In the genomic region with DNA sequence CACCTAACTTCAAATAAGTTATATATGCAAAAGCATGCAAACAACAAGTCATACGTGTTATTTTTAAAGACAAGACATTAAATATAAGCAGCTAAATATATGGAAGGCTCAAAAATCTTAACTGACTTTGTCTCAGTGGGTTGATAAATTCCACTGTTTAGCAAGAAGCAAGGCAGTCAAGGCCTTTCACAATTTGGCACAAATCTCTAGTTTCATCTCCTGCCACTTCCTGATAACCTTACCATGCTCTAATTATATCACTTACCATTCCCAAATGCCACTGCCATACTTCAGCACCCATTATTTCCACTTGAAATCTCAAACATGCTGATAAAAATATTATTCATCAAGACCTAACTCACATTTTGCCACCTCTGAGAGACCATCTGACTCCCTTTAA, we compare ENCODE assay signal across 27 cellular contexts. TPM values are rescaled to one million over a fixed set of nuclear protein-coding genes. Genes with fewer than 3 reads are reported as not detected.
DNase-seq lines count a peak whose midpoint lies in the region; ATAC-seq and TF ChIP-seq lines count a peak whose summit lies in the region.
"Had no signal": no experiment of that assay in that cellular context is flagged by ENCODE, and none has a peak within 500 bp of the region (broad histone marks: within the 10 kb centered on the region; RNA-seq: fewer than 3 reads in every experiment).

No MANE protein-coding gene starts in this region.

- no peaks in the 10 kb centered on the region for H3K9me3 Mint-ChIP-seq in activated CD8-positive, alpha-beta T cell treated with anti-CD3 and anti-CD28 coated beads for 36 hours
- no peaks in the 10 kb centered on the region for H3K9me3 Mint-ChIP-seq in activated CD8-positive, alpha-beta T cell treated with anti-CD3 and anti-CD28 coated beads, Interleukin-2, amount 10 ng/mL, durations not matched to agents 7 days and 5 days (ENCODE audit: insufficient read depth)
- H3K9me3 Mint-ChIP-seq in natural killer cell: no peaks in the 10 kb centered on the region
- H3K9me3 Mint-ChIP-seq: activated naive CD4-positive, alpha-beta T cell treated with anti-CD3 and anti-CD28 coated beads, Interleukin-2, amount 50 U/mL, for 72 hours; immature natural killer cell; neural crest cell had no signal

- peaks cover 24% of the 10 kb centered on the region; the same call in 1 of the 2 replicates for H3K79me2 ChIP-seq in KMS-11 (ENCODE audit: insufficient read depth, low read depth)

- intact Hi-C loops in activated CD8-positive, alpha-beta T cell treated with anti-CD3 and anti-CD28 coated beads for 36 hours (cut with micrococcal nuclease): no loop called here
- intact Hi-C loops in natural killer cell (cut with micrococcal nuclease): no loop called here
- intact Hi-C loops in gastrocnemius medialis (cut with DNase I; ENCODE audit: low total_unique reads): no loop called here

- TF ChIP-seq POLR2A in gastrocnemius medialis (IDR thresholded peaks at IDR 0.05): no peak

- no peaks in the 10 kb centered on the region for H3K9me3 ChIP-seq in SK-N-MC (ENCODE audit: low read depth, low read length)
- no peaks in the 10 kb centered on the region for H3K9me3 ChIP-seq in gastrocnemius medialis
- H3K9me3 ChIP-seq: ascending aorta, gastroesophageal sphincter, ovary, testis had no signal

- no peak overlapping the region for H3K4me3 ChIP-seq in KMS-11 (IDR thresholded peaks at IDR 0.05; ENCODE audit: insufficient read depth, low read depth, low read length)
- H3K4me3 ChIP-seq in SK-N-MC: no peak overlapping the region
- H3K4me3 ChIP-seq in gastrocnemius medialis: no peak overlapping the region
- H3K4me3 ChIP-seq: ascending aorta, gastroesophageal sphincter, ovary, skin epidermis, testis had no signal

- no peak for DNase-seq in activated CD8-positive, alpha-beta T cell treated with anti-CD3 and anti-CD28 coated beads for 36 hours
- DNase-seq in activated CD8-positive, alpha-beta T cell treated with anti-CD3 and anti-CD28 coated beads, Interleukin-2, amount 10 ng/mL, durations not matched to agents 7 days and 5 days: no peak
- DNase-seq in SK-N-MC (ENCODE audit: low read depth, low spot score): no peak
- DNase-seq in natural killer cell: no peak
- DNase-seq in activated naive CD4-positive, alpha-beta T cell (lab: John Stamatoyannopoulos, UW): no peak
- no peak for DNase-seq in stimulated activated CD4-positive, alpha-beta T cell treated with anti-CD3 and anti-CD28 coated beads, Interleukin-4, amount 100 ng/mL, for 4 hours
- no peak for DNase-seq in gastrocnemius medialis
- DNase-seq: Calu3; CD4-positive, CD25-positive, alpha-beta regulatory T cell; DMS79 treated with DMSO at 0.1 percent for 48 hours; GDM1; hippocampal formation; immature natural killer cell; mesenchymal stem cell; NCI-H1417; NCI-H2029 treated with DMSO at 0.1 percent for 48 hours; NCI-H526; ovary; stimulated activated naive CD4-positive, alpha-beta T cell; testis had no signal

- peaks cover 51% of the 10 kb centered on the region for H3K36me3 Mint-ChIP-seq in activated CD8-positive, alpha-beta T cell treated with anti-CD3 and anti-CD28 coated beads for 36 hours (ENCODE audit: low read depth)
- H3K36me3 Mint-ChIP-seq in activated CD8-positive, alpha-beta T cell treated with anti-CD3 and anti-CD28 coated beads, Interleukin-2, amount 10 ng/mL, durations not matched to agents 7 days and 5 days (ENCODE audit: low read depth): peaks cover 46% of the 10 kb centered on the region
- H3K36me3 Mint-ChIP-seq in natural killer cell: peaks cover 14% of the 10 kb centered on the region

- H4K20me1 ChIP-seq in KMS-11 (ENCODE audit: insufficient read depth): peaks cover 3% of the 10 kb centered on the region; the same call in 1 of the 2 replicates

- peaks cover 47% of the 10 kb centered on the region for H3K4me1 Mint-ChIP-seq in activated CD8-positive, alpha-beta T cell treated with anti-CD3 and anti-CD28 coated beads for 36 hours (ENCODE audit: low read depth)
- H3K4me1 Mint-ChIP-seq in activated CD8-positive, alpha-beta T cell treated with anti-CD3 and anti-CD28 coated beads, Interleukin-2, amount 10 ng/mL, durations not matched to agents 7 days and 5 days (ENCODE audit: low read depth): peaks cover 45% of the 10 kb centered on the region
- H3K4me1 Mint-ChIP-seq in natural killer cell: peaks cover 37 to 44% of the 10 kb centered on the region in 2 donors

- H3K27me3 ChIP-seq in KMS-11 (ENCODE audit: insufficient read depth, low read depth) (no peaks in the 10 kb centered on the region), gastrocnemius medialis (no peaks in the 10 kb centered on the region)
- H3K27me3 ChIP-seq: ascending aorta, gastroesophageal sphincter, ovary, testis had no signal

- H3K4me3 Mint-ChIP-seq in activated CD8-positive, alpha-beta T cell treated with anti-CD3 and anti-CD28 coated beads for 36 hours: no peak overlapping the region
- no peak overlapping the region for H3K4me3 Mint-ChIP-seq in activated CD8-positive, alpha-beta T cell treated with anti-CD3 and anti-CD28 coated beads, Interleukin-2, amount 10 ng/mL, durations not matched to agents 7 days and 5 days
- no peak overlapping the region for H3K4me3 Mint-ChIP-seq in natural killer cell
- H3K4me3 Mint-ChIP-seq: CD4-positive, CD25-positive, alpha-beta regulatory T cell; neural crest cell had no signal

- H3K36me3 ChIP-seq in KMS-11 (ENCODE audit: insufficient read depth): no peaks in the 10 kb centered on the region
- H3K36me3 ChIP-seq in SK-N-MC (ENCODE audit: insufficient read depth, low read length): peaks cover 89% of the 10 kb centered on the region
- H3K36me3 ChIP-seq in gastrocnemius medialis: peaks cover 0 to 28% of the 10 kb centered on the region in 2 donors
- H3K36me3 ChIP-seq: ovary had no signal

- ATAC-seq in activated CD8-positive, alpha-beta T cell treated with anti-CD3 and anti-CD28 coated beads for 36 hours: no peak
- no peak for ATAC-seq in activated CD8-positive, alpha-beta T cell treated with anti-CD3 and anti-CD28 coated beads, Interleukin-2, amount 10 ng/mL, durations not matched to agents 7 days and 5 days
- ATAC-seq in natural killer cell: no peak
- no peak for ATAC-seq in gastrocnemius medialis
- ATAC-seq: gastroesophageal sphincter, HCT116 had no signal

- H3K4me1 ChIP-seq in KMS-11 (ENCODE audit: low read depth, poor library complexity, severe bottlenecking) (peaks cover 40% of the 10 kb centered on the region), gastrocnemius medialis (peaks cover 4 to 8% of the 10 kb centered on the region in 2 donors)
- H3K4me1 ChIP-seq: ascending aorta, gastroesophageal sphincter, testis had no signal

- CTCF ChIA-PET in activated CD8-positive, alpha-beta T cell treated with anti-CD3 and anti-CD28 coated beads for 36 hours (lab: Charles Lee): no interaction called here
- CTCF ChIA-PET in activated CD8-positive, alpha-beta T cell treated with anti-CD3 and anti-CD28 coated beads, Interleukin-2, amount 10 ng/mL, durations not matched to agents 7 days and 5 days (lab: Charles Lee): interaction anchor here (0.9 to 4.4 kb wide), 5 partner anchors 11 to 42 kb away, joined by 3 to 11 read pairs (median 5); a partner anchor contains a TSS

- no peaks in the 10 kb centered on the region for H3K27me3 Mint-ChIP-seq in activated CD8-positive, alpha-beta T cell treated with anti-CD3 and anti-CD28 coated beads for 36 hours
- H3K27me3 Mint-ChIP-seq in activated CD8-positive, alpha-beta T cell treated with anti-CD3 and anti-CD28 coated beads, Interleukin-2, amount 10 ng/mL, durations not matched to agents 7 days and 5 days (ENCODE audit: low read depth): no peaks in the 10 kb centered on the region
- H3K27me3 Mint-ChIP-seq in natural killer cell (ENCODE audit: low read depth in 2 of 2): no peaks in the 10 kb centered on the region
- H3K27me3 Mint-ChIP-seq: CD4-positive, CD25-positive, alpha-beta regulatory T cell had no signal

- H3K27ac Mint-ChIP-seq in activated CD8-positive, alpha-beta T cell treated with anti-CD3 and anti-CD28 coated beads for 36 hours: peak overlapping the region; percentile 52
- H3K27ac Mint-ChIP-seq in activated CD8-positive, alpha-beta T cell treated with anti-CD3 and anti-CD28 coated beads, Interleukin-2, amount 10 ng/mL, durations not matched to agents 7 days and 5 days: no peak overlapping the region
- H3K27ac Mint-ChIP-seq in natural killer cell: peak overlapping the region; percentile 0 to 3
- H3K27ac Mint-ChIP-seq: CD4-positive, CD25-positive, alpha-beta regulatory T cell had no signal

- POLR2A ChIA-PET in activated CD8-positive, alpha-beta T cell treated with anti-CD3 and anti-CD28 coated beads for 36 hours (lab: Charles Lee): no interaction called here
- POLR2A ChIA-PET in activated CD8-positive, alpha-beta T cell treated with anti-CD3 and anti-CD28 coated beads, Interleukin-2, amount 10 ng/mL, durations not matched to agents 7 days and 5 days (lab: Charles Lee): no interaction called here

- H3K27ac ChIP-seq in KMS-11: no peak overlapping the region
- H3K27ac ChIP-seq in SK-N-MC: peak overlapping the region; percentile 43; the same call in 1 of the 2 replicates
- H3K27ac ChIP-seq in gastrocnemius medialis: no peak overlapping the region
- H3K27ac ChIP-seq: ascending aorta, gastroesophageal sphincter, ovary, skin epidermis, testis had no signal

- no peak overlapping the region for H3K9ac ChIP-seq in KMS-11
- H3K9ac ChIP-seq in SK-N-MC (ENCODE audit: insufficient read length): no peak overlapping the region

- in situ Hi-C loops in gastrocnemius medialis (cut with MboI; ENCODE audit: low sequenced_read_pairs in 4 of 4): no loop called here

- H2AFZ ChIP-seq in KMS-11 (ENCODE audit: low read depth): no peak overlapping the region

- TF ChIP-seq CTCF in activated CD8-positive, alpha-beta T cell treated with anti-CD3 and anti-CD28 coated beads for 36 hours (IDR thresholded peaks at IDR 0.05): no peak
- no peak for TF ChIP-seq CTCF in KMS-11 (conservative IDR thresholded peaks at IDR 0.05; ENCODE audit: low read depth, low read length)
- TF ChIP-seq CTCF in natural killer cell (IDR thresholded peaks at IDR 0.05): no peak
- TF ChIP-seq CTCF in gastrocnemius medialis (IDR thresholded peaks at IDR 0.05 in 4 of 5, conservative IDR thresholded peaks at IDR 0.05 in 1 of 5): no peak

- peak overlapping the region; percentile 17 for H3K4me2 ChIP-seq in KMS-11

RNA-seq across cellular contexts. Expression of a gene that starts 24.8 kb away (rescaled TPM):
- 10 to 100 TPM; 83.4 to 90.6 TPM for total RNA-seq in activated CD8-positive, alpha-beta T cell treated with anti-CD3 and anti-CD28 coated beads for 36 hours
- total RNA-seq in activated CD8-positive, alpha-beta T cell treated with anti-CD3 and anti-CD28 coated beads, Interleukin-2, amount 10 ng/mL, durations not matched to agents 7 days and 5 days: 10 to 100 TPM; 31.3 to 34.0 TPM
- total RNA-seq in natural killer cell (10 to 100 TPM; 11.2 to 16.8 (median 15.2) TPM), gastrocnemius medialis (10 to 100 TPM; 31.6 to 57.5 (median 50.8) TPM)

RNA-seq across cellular contexts. Expression of a gene that starts 42.1 kb away (rescaled TPM):
- total RNA-seq in activated CD8-positive, alpha-beta T cell treated with anti-CD3 and anti-CD28 coated beads for 36 hours: 1 to 10 TPM; 1.3 to 2.0 TPM
- 1 to 10 TPM; 1.6 to 1.7 TPM for total RNA-seq in activated CD8-positive, alpha-beta T cell treated with anti-CD3 and anti-CD28 coated beads, Interleukin-2, amount 10 ng/mL, durations not matched to agents 7 days and 5 days
- total RNA-seq in natural killer cell (1 to 10 TPM; 4.1 to 7.5 (median 4.4) TPM), gastrocnemius medialis (1 to 10 TPM; 1.7 to 2.2 (median 1.9) TPM)
